In the genomic region with DNA sequence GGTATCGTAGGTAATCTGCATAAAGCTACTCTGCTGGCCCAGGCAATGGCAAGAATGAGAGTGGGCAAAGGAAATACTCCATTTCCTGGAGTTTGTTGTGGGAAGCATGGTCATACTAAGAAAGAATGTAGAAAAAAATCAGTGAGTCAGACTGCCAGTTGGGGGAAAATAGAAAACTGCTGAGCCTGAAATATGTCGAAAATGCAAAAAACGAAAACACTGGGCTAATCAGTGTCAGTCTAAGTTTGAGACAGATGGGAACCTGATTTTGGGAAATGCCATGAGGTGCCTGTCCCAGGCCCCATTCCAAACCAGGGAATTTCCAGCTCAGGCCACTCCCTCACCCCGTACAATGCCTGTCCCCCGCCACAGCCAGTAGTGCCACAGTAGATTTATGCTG, we compare ENCODE assay signal across 20 cellular contexts.
DNase-seq lines count a peak whose midpoint lies in the region; ATAC-seq and TF ChIP-seq lines count a peak whose summit lies in the region.
"Had no signal": no experiment of that assay in that cellular context is flagged by ENCODE, and none has a peak within 500 bp of the region (broad histone marks: within the 10 kb centered on the region; RNA-seq: fewer than 3 reads in every experiment).

No MANE protein-coding gene starts in this region.

- no peaks in the 10 kb centered on the region for H3K27me3 ChIP-seq in BJ (ENCODE audit: control insufficient read depth, insufficient read depth, low read length)
- H3K27me3 ChIP-seq in MM.1S (replicated peaks; ENCODE audit: insufficient read depth, low read length), result no peaks in the 10 kb centered on the region
- H3K27me3 ChIP-seq: dorsolateral prefrontal cortex, thyroid gland had no signal

- peak overlapping the region; percentile 16; the same call in 1 of the 2 replicates for H3K4me2 ChIP-seq in MM.1S (ENCODE audit: low read depth, low read length)
- H3K4me2 ChIP-seq: KMS-11 had no signal

- H3K79me2 ChIP-seq in MM.1S (ENCODE audit: low read length), result no peaks in the 10 kb centered on the region

- no peaks in the 10 kb centered on the region for H3K9me3 ChIP-seq in MM.1S (replicated peaks; ENCODE audit: insufficient read depth, low read length)
- H3K9me3 ChIP-seq: thyroid gland had no signal

- ATAC-seq in GM19397 (IDR thresholded peaks at IDR 0.05; ENCODE audit: unreplicated experiment) (no peak), HG03196 (IDR thresholded peaks at IDR 0.05; ENCODE audit: unreplicated experiment) (no peak)
- ATAC-seq: Panc1, T-helper 17 cell had no signal

- H3K4me3 ChIP-seq in BJ (ENCODE audit: low read depth, low read length) (no peak overlapping the region), MM.1S (ENCODE audit: low read length) (no peak overlapping the region)
- H3K4me3 ChIP-seq: dorsolateral prefrontal cortex, thyroid gland had no signal

- no peaks in the 10 kb centered on the region for H4K20me1 ChIP-seq in MM.1S (ENCODE audit: insufficient read depth, low read length)

- CTCF ChIA-PET in BJ (lab: Yijun Ruan, JAX), result interaction anchor here (0.7 to 1.3 kb wide), 2 partner anchors 12 to 60 kb away, joined by 3 read pairs; no protein-coding TSS in a partner anchor

- peaks cover 27% of the 10 kb centered on the region for H3K9me3 Mint-ChIP-seq in osteocyte (ENCODE audit: unreplicated experiment)

- DNase-seq in BJ (ENCODE audit: low read depth) (peak; percentile 36), MM.1S (no peak), dermis blood vessel endothelial cell (peak; percentile 10), osteocyte (ENCODE audit: extremely low spot score, unreplicated experiment) (no peak), iPS-NIHi11 (ENCODE audit: low spot score) (no peak), NCI-H526 treated with DMSO at 0.1 percent for 48 hours (lab: John Stamatoyannopoulos, UW) (no peak)
- DNase-seq: activated CD4-positive, alpha-beta T cell treated with anti-CD3 and anti-CD28 coated beads for 1 hour; activated T-cell treated with anti-CD3 and anti-CD28 coated beads, Interleukin-2, amount 50 U/mL, for 24 hours; CD4-positive, alpha-beta memory T cell; dorsolateral prefrontal cortex; NCI-H1694; NCI-H524; posterior cingulate gyrus; stimulated activated CD4-positive, alpha-beta T cell treated with anti-CD3 and anti-CD28 coated beads, Interleukin-1b, Interleukin-23, amount 100 ng/mL, for 48 hours; T-helper 17 cell; thyroid gland had no signal

- H3K9ac ChIP-seq in MM.1S (ENCODE audit: low read length), result no peak overlapping the region
- H3K9ac ChIP-seq: KMS-11 had no signal

- no peak overlapping the region for H2AFZ ChIP-seq in MM.1S (ENCODE audit: low read length)

- H3K27ac ChIP-seq in MM.1S (ENCODE audit: low read length), result no peak overlapping the region
- H3K27ac ChIP-seq: dorsolateral prefrontal cortex, KMS-11, thyroid gland had no signal

- no peaks in the 10 kb centered on the region for H3F3A ChIP-seq in MM.1S (ENCODE audit: insufficient read depth, low read length)

- peaks cover 25% of the 10 kb centered on the region for H3K4me1 Mint-ChIP-seq in osteocyte (ENCODE audit: unreplicated experiment)
- H3K4me1 Mint-ChIP-seq: T-helper 17 cell had no signal

- no peaks in the 10 kb centered on the region for H3K27me3 Mint-ChIP-seq in osteocyte (ENCODE audit: unreplicated experiment)
- H3K27me3 Mint-ChIP-seq: T-helper 17 cell had no signal

- H3K4me3 Mint-ChIP-seq in osteocyte (ENCODE audit: unreplicated experiment), result peak overlapping the region; percentile 72
- H3K4me3 Mint-ChIP-seq: activated T-cell treated with anti-CD3 and anti-CD28 coated beads, Interleukin-2, amount 50 U/mL, for 24 hours; CD4-positive, alpha-beta memory T cell; T-helper 17 cell had no signal

- POLR2A ChIA-PET in BJ (lab: Charles Lee), result no interaction called here

- no peaks in the 10 kb centered on the region for H3K36me3 Mint-ChIP-seq in osteocyte (ENCODE audit: unreplicated experiment)
- H3K36me3 Mint-ChIP-seq: CD4-positive, alpha-beta memory T cell had no signal

- no peak for TF ChIP-seq CTCF in BJ (IDR thresholded peaks at IDR 0.05; ENCODE audit: insufficient read depth, low read depth, low read length)
- TF ChIP-seq CTCF in MM.1S (IDR thresholded peaks at IDR 0.05; ENCODE audit: low read length), result no peak
- no peak for TF ChIP-seq CTCF in osteocyte (IDR thresholded peaks at IDR 0.05)

- no peaks in the 10 kb centered on the region for H3K4me1 ChIP-seq in MM.1S (ENCODE audit: low read length)
- H3K4me1 ChIP-seq: thyroid gland had no signal

- peak overlapping the region; percentile 93 for H3K27ac Mint-ChIP-seq in osteocyte (ENCODE audit: unreplicated experiment)
- H3K27ac Mint-ChIP-seq: activated T-cell treated with anti-CD3 and anti-CD28 coated beads, Interleukin-2, amount 50 U/mL, for 24 hours; CD4-positive, alpha-beta memory T cell; T-helper 17 cell had no signal

- H3K9me2 ChIP-seq in MM.1S (replicated peaks; ENCODE audit: insufficient read depth, low read length), result no peaks in the 10 kb centered on the region

- H3K36me3 ChIP-seq in BJ (ENCODE audit: control insufficient read depth, insufficient read depth, low read length) (no peaks in the 10 kb centered on the region), MM.1S (replicated peaks; ENCODE audit: insufficient read depth, low read length) (no peaks in the 10 kb centered on the region)
- H3K36me3 ChIP-seq: thyroid gland had no signal

Comparison
In these comparisons a context has a peak if more than half of its experiments do, and no peak if none do; other contexts are left out.
1. DNase-seq: peak in BJ (single experiment) and dermis blood vessel endothelial cell (single experiment); none in MM.1S (single experiment), osteocyte (single experiment), iPS-NIHi11 (single experiment) and NCI-H526 treated with DMSO at 0.1 percent for 48 hours (single experiment).